18 cellular contexts compared by ENCODE assay signal in the genomic region with DNA sequence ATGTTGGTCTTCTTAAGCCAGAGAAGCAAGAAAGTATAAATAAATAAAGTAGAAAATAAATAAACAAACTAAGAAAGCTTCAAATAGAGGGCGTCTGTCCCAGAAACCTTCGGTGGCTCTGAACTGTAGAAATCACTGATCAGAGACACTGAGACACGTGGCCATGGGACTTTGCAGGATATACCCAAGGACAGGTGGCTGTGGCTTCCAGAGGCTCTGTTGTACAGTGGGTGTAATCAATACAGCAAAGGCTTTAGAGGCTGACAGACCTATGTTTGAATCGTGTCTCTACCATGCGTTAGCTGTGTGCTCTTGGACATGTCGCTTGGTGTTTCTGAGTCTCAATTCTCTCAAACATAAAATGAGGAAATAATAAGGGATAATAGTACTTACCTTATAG. TPM values are rescaled to one million over a fixed set of nuclear protein-coding genes. Genes with fewer than 3 reads are reported as not detected.
DNase-seq lines count a peak whose midpoint lies in the region; ATAC-seq and TF ChIP-seq lines count a peak whose summit lies in the region.
"Had no signal": no experiment of that assay in that cellular context is flagged by ENCODE, and none has a peak within 500 bp of the region (broad histone marks: within the 10 kb centered on the region; RNA-seq: fewer than 3 reads in every experiment).

No MANE protein-coding gene starts in this region.

- peak overlapping the region; percentile 68; the same call in 1 of the 2 replicates for H2AFZ ChIP-seq in Loucy (ENCODE audit: low read length)

- H3K4me3 ChIP-seq in Loucy (ENCODE audit: low read length, poor library complexity, severe bottlenecking), result no peak overlapping the region
- no peak overlapping the region for H3K4me3 ChIP-seq in SJCRH30
- H3K4me3 ChIP-seq in testis, result no peak overlapping the region
- H3K4me3 ChIP-seq: BLaER1, HAP-1 had no signal

- peaks cover 19% of the 10 kb centered on the region for H3K4me1 ChIP-seq in Loucy (ENCODE audit: insufficient read depth, low read length, poor library complexity, severe bottlenecking)
- peaks cover 19% of the 10 kb centered on the region for H3K4me1 ChIP-seq in SJCRH30
- peaks cover 4% of the 10 kb centered on the region for H3K4me1 ChIP-seq in testis
- H3K4me1 ChIP-seq: BLaER1 had no signal

- no peaks in the 10 kb centered on the region for H3K36me3 Mint-ChIP-seq in mesothelial cell of epicardium
- H3K36me3 Mint-ChIP-seq: CD4-positive, alpha-beta memory T cell had no signal

- no peaks in the 10 kb centered on the region for H3K79me2 ChIP-seq in Loucy (ENCODE audit: insufficient read depth, low read length)

- H3K27ac Mint-ChIP-seq in mesothelial cell of epicardium, result peak overlapping the region; percentile 84
- H3K27ac Mint-ChIP-seq: IgD-negative memory B cell had no signal

- H3K9me3 Mint-ChIP-seq in mesothelial cell of epicardium, result no peaks in the 10 kb centered on the region
- H3K9me3 Mint-ChIP-seq: CD4-positive, alpha-beta memory T cell; IgD-negative memory B cell had no signal

- no peak overlapping the region for H3K27ac ChIP-seq in SJCRH30
- no peak overlapping the region for H3K27ac ChIP-seq in testis
- H3K27ac ChIP-seq: BLaER1 had no signal

- H3K9ac ChIP-seq in Loucy (ENCODE audit: low read depth, low read length, poor library complexity, severe bottlenecking), result no peak overlapping the region
- H3K9ac ChIP-seq: BLaER1 had no signal

- DNase-seq in SJCRH30, result peak; percentile 19 to 54
- DNase-seq in mesothelial cell of epicardium (ENCODE audit: low spot score in 2 of 2, unreplicated experiment in 2 of 2), result no peak
- peak; percentile 37 for DNase-seq in testis
- DNase-seq in activated naive CD4-positive, alpha-beta T cell (lab: John Stamatoyannopoulos, UW), result no peak
- DNase-seq in SKM-1 (lab: John Stamatoyannopoulos, UW; ENCODE audit: unreplicated experiment), result no peak
- DNase-seq: Caco-2; CD4-positive, alpha-beta memory T cell; DMS 273 treated with DMSO at 0.1 percent for 48 hours; DND-41; Karpas-422; NCI-H187; NCI-H446 treated with DMSO at 0.1 percent for 48 hours; NCI-H526 treated with DMSO at 0.1 percent for 48 hours had no signal

- H3K4me3 Mint-ChIP-seq in mesothelial cell of epicardium, result no peak overlapping the region
- H3K4me3 Mint-ChIP-seq: CD4-positive, alpha-beta memory T cell; IgD-negative memory B cell had no signal

- no peak overlapping the region for H3K4me2 ChIP-seq in Loucy (ENCODE audit: low read depth, low read length, poor library complexity, severe bottlenecking)
- H3K4me2 ChIP-seq: BLaER1 had no signal

- H3F3A ChIP-seq in Loucy (ENCODE audit: low read depth), result no peaks in the 10 kb centered on the region

- no peak for ATAC-seq in HG03135 (IDR thresholded peaks at IDR 0.05; ENCODE audit: unreplicated experiment)

- no peaks in the 10 kb centered on the region for H3K27me3 Mint-ChIP-seq in mesothelial cell of epicardium (ENCODE audit: low read depth)

- TF ChIP-seq POLR2A in testis (IDR thresholded peaks at IDR 0.05), result no peak

- H3K36me3 ChIP-seq in Loucy (ENCODE audit: insufficient read depth, low read length), result no peaks in the 10 kb centered on the region
- H3K36me3 ChIP-seq in SJCRH30, result no peaks in the 10 kb centered on the region
- no peaks in the 10 kb centered on the region for H3K36me3 ChIP-seq in testis (ENCODE audit: low read depth, missing control alignments)
- H3K36me3 ChIP-seq: BLaER1, HAP-1 had no signal

- H3K27me3 ChIP-seq in Loucy (ENCODE audit: insufficient read depth, low read length, poor library complexity, severe bottlenecking) (no peaks in the 10 kb centered on the region), SJCRH30 (no peaks in the 10 kb centered on the region), testis (no peaks in the 10 kb centered on the region)
- H3K27me3 ChIP-seq: BLaER1 had no signal

- TF ChIP-seq CTCF in Loucy (conservative IDR thresholded peaks at IDR 0.05; ENCODE audit: low read length), result no peak
- TF ChIP-seq CTCF in mesothelial cell of epicardium (IDR thresholded peaks at IDR 0.05; ENCODE audit: unreplicated experiment), result no peak
- TF ChIP-seq CTCF in testis (IDR thresholded peaks at IDR 0.05), result no peak

- intact Hi-C loops in testis (cut with DNase I; ENCODE audit: low total_unique reads), result no loop called here

- H3K9me3 ChIP-seq in Loucy (ENCODE audit: insufficient read depth, low read depth, low read length), result no peaks in the 10 kb centered on the region
- no peaks in the 10 kb centered on the region for H3K9me3 ChIP-seq in SJCRH30 (replicated peaks)
- no peaks in the 10 kb centered on the region for H3K9me3 ChIP-seq in testis
- H3K9me3 ChIP-seq: BLaER1, Caco-2, HAP-1 had no signal

- H4K20me1 ChIP-seq in Loucy (ENCODE audit: insufficient read depth, low read length, poor library complexity, severe bottlenecking), result no peaks in the 10 kb centered on the region
- H4K20me1 ChIP-seq: BLaER1 had no signal

- H3K4me1 Mint-ChIP-seq in mesothelial cell of epicardium, result peaks cover 27% of the 10 kb centered on the region

- 73 to 84% methylated on average over 6 of the region's 6 CpGs for WGBS in testis, 2 donors

- H3K9me2 ChIP-seq in Loucy (replicated peaks; ENCODE audit: low read depth, low read length), result no peaks in the 10 kb centered on the region

RNA-seq across cellular contexts. Expression of gene EPS15, which starts 41.0 kb away (rescaled TPM):
- 30.1 and 34.7 TPM in 2 replicates for total RNA-seq in SJCRH30 (2014; rRNA removed; shearing (Covaris generic))
- total RNA-seq in mesothelial cell of epicardium, result 50.3 to 53.4 TPM (median 52.5 TPM) in 3 replicates
- total RNA-seq in testis, result 100 to 1,000 TPM; 108 to 127 TPM
- 77.2 TPM for polyA plus RNA-seq in testis (ENCODE audit: insufficient read depth, low read depth, low replicate concordance)

RNA-seq across cellular contexts. Expression of gene OSBPL9, which starts 56.9 kb away (rescaled TPM):
- 144 and 147 TPM in 2 replicates for total RNA-seq in SJCRH30 (2014; rRNA removed; shearing (Covaris generic))
- total RNA-seq in mesothelial cell of epicardium (99.9 to 103 TPM (median 101 TPM) in 3 replicates), testis (100 to 1,000 TPM; 117 to 160 TPM)
- polyA plus RNA-seq in testis (ENCODE audit: insufficient read depth, low read depth, low replicate concordance), result 59.3 TPM

Comparison
In these comparisons a context has a peak if more than half of its experiments do, and no peak if none do; other contexts are left out.
1. DNase-seq: peak in SJCRH30 (2 of 2) and testis (single experiment); none in mesothelial cell of epicardium (0 of 2), activated naive CD4-positive, alpha-beta T cell (0 of 4) and SKM-1 (single experiment).